In the genomic region with DNA sequence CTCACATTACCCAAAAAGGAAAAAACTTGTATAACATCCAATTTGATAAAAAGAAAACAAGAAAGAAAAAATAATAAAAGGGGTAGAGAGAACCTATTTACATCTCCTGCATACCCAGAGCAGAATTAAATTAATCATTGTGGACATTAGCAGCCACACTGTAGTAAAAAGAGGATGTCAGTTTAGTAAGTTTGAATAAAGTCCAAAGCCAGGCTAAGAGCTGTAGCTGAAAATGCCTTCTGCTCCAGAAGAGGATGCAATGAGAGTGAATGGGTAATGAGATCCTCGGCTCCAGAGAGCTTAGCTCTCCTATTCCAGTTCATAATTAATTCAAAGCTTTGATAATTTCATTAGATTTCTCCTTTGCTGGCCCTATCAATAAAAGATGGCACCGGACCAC, we compare ENCODE assay signal across 16 cellular contexts.
DNase-seq lines count a peak whose midpoint lies in the region; ATAC-seq and TF ChIP-seq lines count a peak whose summit lies in the region.
"Had no signal": no experiment of that assay in that cellular context is flagged by ENCODE, and none has a peak within 500 bp of the region (broad histone marks: within the 10 kb centered on the region; RNA-seq: fewer than 3 reads in every experiment).

No MANE protein-coding gene starts in this region.

- ATAC-seq in HG02938 (IDR thresholded peaks at IDR 0.05; ENCODE audit: unreplicated experiment): no peak
- ATAC-seq: K562 had no signal

- H4K5ac ChIP-seq in H9 (ENCODE audit: insufficient read length, low read depth, low read length): no peak overlapping the region

- TF ChIP-seq CTCF in A673 (conservative IDR thresholded peaks at IDR 0.05; ENCODE audit: low read depth, low read length): no peak
- TF ChIP-seq CTCF in H9 (conservative IDR thresholded peaks at IDR 0.05): no peak

- H2BK5ac ChIP-seq in H9 (ENCODE audit: insufficient read length, low read length): no peak overlapping the region

- H3K27me3 Mint-ChIP-seq in H9 (ENCODE audit: low read depth): no peaks in the 10 kb centered on the region
- H3K27me3 Mint-ChIP-seq: CD4-positive, alpha-beta T cell had no signal

- H3K4me2 ChIP-seq in GM23248 (ENCODE audit: unreplicated experiment) (peak overlapping the region; percentile 38), H9 (ENCODE audit: insufficient read depth, insufficient read length, low read length) (no peak overlapping the region)

- no peak overlapping the region for H3K27ac Mint-ChIP-seq in H9
- H3K27ac Mint-ChIP-seq: CD4-positive, alpha-beta T cell had no signal

- no peak overlapping the region for H3K4me3 ChIP-seq in A673 (ENCODE audit: low read depth, low read length, poor library complexity, severe bottlenecking)
- no peak overlapping the region for H3K4me3 ChIP-seq in GM23248
- no peak overlapping the region for H3K4me3 ChIP-seq in SJSA1
- H3K4me3 ChIP-seq: HAP-1, K562 had no signal

- no peak overlapping the region for H4K91ac ChIP-seq in H9 (ENCODE audit: insufficient read length, low read depth, low read length)

- BruUV-seq in A673 (replicated peaks; lab: Mats Ljungman, UMichigan): no TSS peak

- no peak overlapping the region for H2BK12ac ChIP-seq in H9 (ENCODE audit: insufficient read length, low read depth, low read length)

- H2BK15ac ChIP-seq in H9 (ENCODE audit: low read depth, low read length): no peak overlapping the region

- POLR2A ChIA-PET in A673 (lab: Charles Lee; ENCODE audit: low non-redundant PET): no interaction called here

- intact Hi-C loops in A673 (cut with micrococcal nuclease; ENCODE audit: unreplicated experiment): no loop called here

- peaks cover 3% of the 10 kb centered on the region for H3K36me3 ChIP-seq in A673 (ENCODE audit: insufficient read depth, low read length, poor library complexity, severe bottlenecking)
- H3K36me3 ChIP-seq in GM23248 (ENCODE audit: low read depth): no peaks in the 10 kb centered on the region
- H3K36me3 ChIP-seq in SJSA1: no peaks in the 10 kb centered on the region
- H3K36me3 ChIP-seq: HAP-1 had no signal

- peaks cover 0 to 10% (median 2%) of the 10 kb centered on the region in 3 experiments; a peak in 3 of 7 replicates for H3K36me3 Mint-ChIP-seq in H9 (ENCODE audit: insufficient read depth in 1 of 3, low read depth in 3 of 3)

- H3K27me3 ChIP-seq in A673 (replicated peaks; ENCODE audit: insufficient read depth, low read depth, low read length, poor library complexity): no peaks in the 10 kb centered on the region
- H3K27me3 ChIP-seq in GM23248 (replicated peaks; ENCODE audit: insufficient read depth): no peaks in the 10 kb centered on the region
- H3K27me3 ChIP-seq in SJSA1 (replicated peaks): no peaks in the 10 kb centered on the region
- H3K27me3 ChIP-seq in H9 (ENCODE audit: insufficient read depth, low read length): no peaks in the 10 kb centered on the region

- no peaks in the 10 kb centered on the region for H3F3A ChIP-seq in GM23248 (ENCODE audit: insufficient read depth)

- 96 to 98% methylated on average over 2 of the region's 2 CpGs for WGBS in GM23248 (ENCODE audit: low coverage in 1 of 2, low lambda C conversion rate in 2 of 2, missing lambda C conversion rate in 2 of 2), 2 experiments
- WGBS in H9 (ENCODE audit: extremely low coverage, insufficient read length, low lambda C conversion rate): no CpG with 5 or more reads among the region's 2 CpGs

- no peak overlapping the region for H3K4me3 Mint-ChIP-seq in H9
- H3K4me3 Mint-ChIP-seq: CD4-positive, alpha-beta T cell had no signal

- no peaks in the 10 kb centered on the region for H3K79me1 ChIP-seq in H9 (ENCODE audit: insufficient read depth, low read depth, low read length, poor library complexity, severe bottlenecking)

- peaks cover 3 to 6% of the 10 kb centered on the region in 2 experiments; a peak in 2 of 5 replicates for H3K9me3 Mint-ChIP-seq in H9
- H3K9me3 Mint-ChIP-seq: CD4-positive, alpha-beta T cell had no signal

- H3K9me2 ChIP-seq in GM23248 (ENCODE audit: insufficient read depth): peaks cover 3% of the 10 kb centered on the region; the same call in 1 of the 2 replicates

- H3K56ac ChIP-seq in H9 (ENCODE audit: insufficient read length, low read depth, low read length): no peak overlapping the region

- no peak overlapping the region for H2BK20ac ChIP-seq in H9 (ENCODE audit: low read depth, low read length, poor library complexity, severe bottlenecking)

- in situ Hi-C loops in GM23248 (cut with MboI): no loop called here

- H4K20me1 ChIP-seq in GM23248 (ENCODE audit: insufficient read depth) (no peaks in the 10 kb centered on the region), H9 (ENCODE audit: control insufficient read depth, insufficient read depth, insufficient read length) (no peaks in the 10 kb centered on the region)

- H3K23ac ChIP-seq in H9 (ENCODE audit: insufficient read length, low read depth, low read length): no peak overlapping the region

- H3K9me3 ChIP-seq in A673 (ENCODE audit: low read depth, low read length, poor library complexity, severe bottlenecking): no peaks in the 10 kb centered on the region
- H3K9me3 ChIP-seq in GM23248 (ENCODE audit: low read depth): peaks cover 3% of the 10 kb centered on the region
- H3K9me3 ChIP-seq in SJSA1 (replicated peaks): no peaks in the 10 kb centered on the region
- H3K9me3 ChIP-seq in H9 (ENCODE audit: control insufficient read depth, low read depth, low read length): no peaks in the 10 kb centered on the region
- H3K9me3 ChIP-seq: Caco-2, HAP-1 had no signal

- no peak overlapping the region for H3K18ac ChIP-seq in H9 (ENCODE audit: insufficient read length, low read depth, low read length)

- H3K23me2 ChIP-seq in H9 (ENCODE audit: insufficient read length, low read depth, low read length, poor library complexity, severe bottlenecking): no peaks in the 10 kb centered on the region

- H3K79me2 ChIP-seq in GM23248 (ENCODE audit: insufficient read depth): peaks cover 3% of the 10 kb centered on the region; the same call in 1 of the 2 replicates
- no peaks in the 10 kb centered on the region for H3K79me2 ChIP-seq in H9 (ENCODE audit: insufficient read depth, low read length)

- H3K4me1 Mint-ChIP-seq in H9: peaks cover 4% of the 10 kb centered on the region in 2 experiments; a peak in 2 of 4 replicates

- H4K8ac ChIP-seq in H9 (replicated peaks; ENCODE audit: insufficient read length, low read depth, low read length): no peak overlapping the region

- H3K4ac ChIP-seq in H9 (ENCODE audit: low read depth, low read length): no peak overlapping the region

- H3K14ac ChIP-seq in H9 (ENCODE audit: insufficient read depth, low read length): no peak overlapping the region

- CTCF ChIA-PET in A673 (lab: Charles Lee): no interaction called here

- H3K27ac ChIP-seq in A673 (ENCODE audit: low read depth, low read length, poor library complexity, severe bottlenecking) (peak overlapping the region; percentile 53), GM23248 (0 out of 2 replicates have a peak overlapping the region, but pooled peaks have one; percentile 23), SJSA1 (peak overlapping the region; percentile 45), H9 (ENCODE audit: insufficient read length, low read depth, low read length) (no peak overlapping the region)
- H3K27ac ChIP-seq: C4-2B, HL-60 had no signal

- H3K9ac ChIP-seq in GM23248: no peak overlapping the region
- H3K9ac ChIP-seq in H9 (ENCODE audit: extremely low read depth, insufficient read length, low read length): no peak overlapping the region

- no peak for DNase-seq in A673 (ENCODE audit: low spot score)
- DNase-seq in GM23248: peak; percentile 2
- no peak for DNase-seq in SJSA1 (ENCODE audit: low read depth in 1 of 2, low spot score in 2 of 2)
- DNase-seq in cerebellar cortex (ENCODE audit: low spot score): peak; percentile 10
- DNase-seq in DMS53 treated with DMSO at 0.1 percent for 48 hours (lab: John Stamatoyannopoulos, UW; ENCODE audit: unreplicated experiment): no peak
- DNase-seq in H9: no peak
- DNase-seq: ACHN; Caco-2; CD4-positive, alpha-beta T cell; DMS79; GDM1 had no signal

- H3K4me1 ChIP-seq in A673 (ENCODE audit: insufficient read depth, low read length, poor library complexity, severe bottlenecking) (peaks cover 41% of the 10 kb centered on the region), GM23248 (ENCODE audit: insufficient read depth) (peaks cover 33% of the 10 kb centered on the region), SJSA1 (replicated peaks) (peaks cover 17% of the 10 kb centered on the region), H9 (ENCODE audit: insufficient read depth, low read length) (no peaks in the 10 kb centered on the region; the same call in 1 of the 2 replicates)

- no peak overlapping the region for H3T11ph ChIP-seq in H9 (ENCODE audit: low read length)

- H2BK120ac ChIP-seq in H9 (ENCODE audit: low read depth, low read length, poor library complexity, severe bottlenecking): no peak overlapping the region

- no peak overlapping the region for H2AK5ac ChIP-seq in H9 (ENCODE audit: insufficient read length, low read length)

- H2AFZ ChIP-seq in GM23248 (no peak overlapping the region), H9 (ENCODE audit: low read length) (no peak overlapping the region)

Comparison
In these comparisons a context has a peak if more than half of its experiments do, and no peak if none do; other contexts are left out.
1. DNase-seq: peak in GM23248 (single experiment) and cerebellar cortex (single experiment); none in A673 (single experiment), SJSA1 (0 of 2), DMS53 treated with DMSO at 0.1 percent for 48 hours (single experiment) and H9 (single experiment).